Comparison of ENCODE assay signal across 19 cellular contexts in the genomic region with DNA sequence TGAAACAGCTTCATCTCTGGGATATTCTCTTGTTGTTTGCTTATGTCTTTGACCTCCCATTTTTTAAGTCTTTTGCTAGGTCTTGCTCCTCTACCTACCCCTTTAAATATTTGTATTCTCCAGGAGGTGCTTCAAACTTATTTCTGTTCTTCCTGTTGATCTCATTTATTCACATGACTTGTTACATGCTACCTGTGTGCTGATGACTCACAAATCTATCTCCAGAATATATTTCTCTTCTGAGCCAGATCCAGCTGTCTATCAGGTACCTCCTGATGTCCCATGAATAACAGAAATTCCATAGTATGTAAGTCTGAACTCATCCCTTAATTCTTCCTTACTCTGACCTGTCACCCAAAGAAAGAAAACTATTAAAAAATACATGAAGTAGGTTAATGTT. TPM values are rescaled to one million over a fixed set of nuclear protein-coding genes. Genes with fewer than 3 reads are reported as not detected.
DNase-seq lines count a peak whose midpoint lies in the region; ATAC-seq and TF ChIP-seq lines count a peak whose summit lies in the region.
"Had no signal": no experiment of that assay in that cellular context is flagged by ENCODE, and none has a peak within 500 bp of the region (broad histone marks: within the 10 kb centered on the region; RNA-seq: fewer than 3 reads in every experiment).

No MANE protein-coding gene starts in this region.

- peaks cover 1% of the 10 kb centered on the region for H3K9me3 Mint-ChIP-seq in activated B cell treated with CpG ODN at 0.5 μM for 24 hours
- H3K9me3 Mint-ChIP-seq: HFFc6 had no signal

- no peaks in the 10 kb centered on the region for H3K27me3 Mint-ChIP-seq in activated B cell treated with CpG ODN at 0.5 μM for 24 hours
- H3K27me3 Mint-ChIP-seq: activated CD4-positive, alpha-beta memory T cell treated with anti-CD3 and anti-CD28 coated beads for 36 hours had no signal

- H3K36me3 Mint-ChIP-seq in activated B cell treated with CpG ODN at 0.5 μM for 24 hours (ENCODE audit: low read depth), result peaks cover 27% of the 10 kb centered on the region

- POLR2A ChIA-PET in activated B cell treated with CpG ODN at 0.5 μM for 24 hours (lab: Charles Lee), result no interaction called here

- TF ChIP-seq CTCF in cardiac muscle cell (IDR thresholded peaks at IDR 0.05; ENCODE audit: low read depth, low read length) (no peak), heart left ventricle (IDR thresholded peaks at IDR 0.05) (no peak), activated B cell treated with CpG ODN at 0.5 μM for 24 hours (IDR thresholded peaks at IDR 0.05) (no peak)

- H3K36me3 ChIP-seq in cardiac muscle cell (no peaks in the 10 kb centered on the region), heart left ventricle (peaks cover 0 to 3% (median 0%) of the 10 kb centered on the region in 9 donors)
- H3K36me3 ChIP-seq: vagina had no signal

- H3K4me1 ChIP-seq in cardiac muscle cell (ENCODE audit: low read depth), result peaks cover 11% of the 10 kb centered on the region
- H3K4me1 ChIP-seq in heart left ventricle, result peaks cover 0 to 67% (median 43%) of the 10 kb centered on the region in 12 donors
- H3K4me1 ChIP-seq: SJCRH30 had no signal

- DNase-seq in cardiac muscle cell (ENCODE audit: low read depth in 1 of 2, low spot score in 1 of 2), result no peak
- no peak for DNase-seq in heart left ventricle
- no peak for DNase-seq in activated B cell treated with CpG ODN at 0.5 μM for 24 hours
- peak; percentile 80 for DNase-seq in kidney tubule cell (ENCODE audit: low spot score)
- DNase-seq in NCI-H446 (lab: John Stamatoyannopoulos, UW), result no peak
- no peak for DNase-seq in medulla oblongata (ENCODE audit: extremely low spot score)
- no peak for DNase-seq in NCI-H69 (lab: John Stamatoyannopoulos, UW)
- DNase-seq: activated CD4-positive, alpha-beta memory T cell treated with anti-CD3 and anti-CD28 coated beads for 36 hours; activated gamma-delta T cell treated with Interleukin-2 at 50 U/mL for 16 hours; dorsolateral prefrontal cortex; HFFc6; NCI-H1417; NCI-H345; SJCRH30; stimulated activated CD4-positive, alpha-beta T cell treated with anti-CD3 and anti-CD28 coated beads, Interleukin-12 subunit alpha, Interleukin-12 subunit beta, amount 100 ng/mL, for 4 hours had no signal

- peaks cover 62% of the 10 kb centered on the region for H3K4me1 Mint-ChIP-seq in activated B cell treated with CpG ODN at 0.5 μM for 24 hours

- CTCF ChIA-PET in activated B cell treated with CpG ODN at 0.5 μM for 24 hours (lab: Charles Lee), result no interaction called here

- ATAC-seq in heart left ventricle (no peak), activated B cell treated with CpG ODN at 0.5 μM for 24 hours (ENCODE audit: low read depth) (peak; percentile 10), GM19328 (IDR thresholded peaks at IDR 0.05; ENCODE audit: unreplicated experiment) (no peak)

- no peak overlapping the region for H3K27ac Mint-ChIP-seq in activated B cell treated with CpG ODN at 0.5 μM for 24 hours
- H3K27ac Mint-ChIP-seq: activated CD4-positive, alpha-beta memory T cell treated with anti-CD3 and anti-CD28 coated beads for 36 hours; HFFc6 had no signal

- no peaks in the 10 kb centered on the region for H3K27me3 ChIP-seq in cardiac muscle cell
- no peaks in the 10 kb centered on the region for H3K27me3 ChIP-seq in heart left ventricle
- H3K27me3 ChIP-seq: dorsolateral prefrontal cortex, SJCRH30, vagina had no signal

- H3K27ac ChIP-seq in cardiac muscle cell (peak overlapping the region; percentile 21), heart left ventricle (no peak overlapping the region)
- H3K27ac ChIP-seq: dorsolateral prefrontal cortex, HL-60, KMS-11, SJCRH30, vagina had no signal

- intact Hi-C loops in heart left ventricle (cut with DNase I), result loop anchor here in 1 of 10 donors (5.0 kb wide), 1 partner anchor 45 kb away; no protein-coding TSS in a partner anchor
- intact Hi-C loops in activated B cell treated with CpG ODN at 0.5 μM for 24 hours (cut with micrococcal nuclease), result loop anchor here (5.0 kb wide), 1 partner anchor 35 kb away; no protein-coding TSS in a partner anchor

- H3K4me3 ChIP-seq in cardiac muscle cell (no peak overlapping the region), heart left ventricle (no peak overlapping the region)
- H3K4me3 ChIP-seq: dorsolateral prefrontal cortex, SJCRH30, vagina had no signal

- TF ChIP-seq POLR2A in heart left ventricle (IDR thresholded peaks at IDR 0.05), result no peak

- no peaks in the 10 kb centered on the region for H3K9me3 ChIP-seq in cardiac muscle cell (ENCODE audit: low read depth)
- H3K9me3 ChIP-seq in heart left ventricle, result no peaks in the 10 kb centered on the region
- H3K9me3 ChIP-seq: SJCRH30, vagina had no signal

- H3K4me3 Mint-ChIP-seq in activated B cell treated with CpG ODN at 0.5 μM for 24 hours, result peak overlapping the region; percentile 0
- H3K4me3 Mint-ChIP-seq: activated CD4-positive, alpha-beta memory T cell treated with anti-CD3 and anti-CD28 coated beads for 36 hours; HFFc6 had no signal

RNA-seq across cellular contexts. Expression of gene NIPBL, which starts 11.0 kb away (rescaled TPM):
- total RNA-seq in cardiac muscle cell (15.9 and 43.9 TPM in 2 replicates), heart left ventricle (10 to 100 TPM; 31.7 to 57.3 (median 39.2) TPM), activated B cell treated with CpG ODN at 0.5 μM for 24 hours (75.2 and 82.5 TPM in 2 replicates)
- polyA plus RNA-seq in cardiac muscle cell (19.1 and 32.2 TPM in 2 replicates), heart left ventricle (10 to 100 TPM; 13.2 to 13.5 TPM)
